In genomic region chr7:35975851-35976454, GRCh38 we compare ENCODE assay signal across 8 cellular contexts.
DNase-seq lines count a peak whose midpoint lies in the region; ATAC-seq and TF ChIP-seq lines count a peak whose summit lies in the region.

No MANE protein-coding gene starts in this region.

- no peaks in the 10 kb centered on the region for H3K79me2 ChIP-seq in parathyroid adenoma

- H3K27ac Mint-ChIP-seq in CD4-positive, CD25-positive, alpha-beta regulatory T cell = no peak overlapping the region

- H3K36me3 ChIP-seq in CD4-positive, CD25-positive, alpha-beta regulatory T cell (ENCODE audit: control insufficient read depth, insufficient read depth, low read length) = no peaks in the 10 kb centered on the region
- no peaks in the 10 kb centered on the region for H3K36me3 ChIP-seq in parathyroid adenoma (ENCODE audit: control insufficient read depth, insufficient read depth, low read length)

- no peaks in the 10 kb centered on the region for H3K4me1 ChIP-seq in CD4-positive, CD25-positive, alpha-beta regulatory T cell (ENCODE audit: control insufficient read depth, insufficient read depth, low read length, poor library complexity, severe bottlenecking)
- H3K4me1 ChIP-seq in parathyroid adenoma = no peaks in the 10 kb centered on the region

- H3K27me3 ChIP-seq in CD4-positive, CD25-positive, alpha-beta regulatory T cell (ENCODE audit: control insufficient read depth, insufficient read depth, low read length) = peaks cover 22% of the 10 kb centered on the region
- no peaks in the 10 kb centered on the region for H3K27me3 ChIP-seq in parathyroid adenoma (ENCODE audit: control insufficient read depth, insufficient read depth, low read length)

- H3K4me3 Mint-ChIP-seq in CD4-positive, CD25-positive, alpha-beta regulatory T cell = no peak overlapping the region

- H3K27ac ChIP-seq in CD4-positive, CD25-positive, alpha-beta regulatory T cell (ENCODE audit: insufficient read depth, low read length, poor library complexity, severe bottlenecking) = no peak overlapping the region
- no peak overlapping the region for H3K27ac ChIP-seq in parathyroid adenoma

- H3K36me3 Mint-ChIP-seq in CD4-positive, CD25-positive, alpha-beta regulatory T cell = peaks cover 4% of the 10 kb centered on the region

- TF ChIP-seq CTCF in parathyroid adenoma (IDR thresholded peaks at IDR 0.05) = peak; percentile 86

- peak; percentile 65 to 69 for ATAC-seq in CD4-positive, CD25-positive, alpha-beta regulatory T cell (ENCODE audit: low read depth in 2 of 2)
- ATAC-seq in GM18858 (IDR thresholded peaks at IDR 0.05; ENCODE audit: unreplicated experiment) (peak; percentile 72), GM21526 (IDR thresholded peaks at IDR 0.05; ENCODE audit: low FRiP score, unreplicated experiment) (no peak)

- H3K27me3 Mint-ChIP-seq in CD4-positive, CD25-positive, alpha-beta regulatory T cell = peaks cover 61% of the 10 kb centered on the region

- no peak overlapping the region for H3K4me2 ChIP-seq in parathyroid adenoma (ENCODE audit: low read length)

- no peak overlapping the region for H3K9ac ChIP-seq in parathyroid adenoma

- H3K4me1 Mint-ChIP-seq in CD4-positive, CD25-positive, alpha-beta regulatory T cell = peaks cover 0 to 8% (median 6%) of the 10 kb centered on the region in 4 donors

- H3K9me3 ChIP-seq in CD4-positive, CD25-positive, alpha-beta regulatory T cell (ENCODE audit: control insufficient read depth in 2 of 2, low read length in 2 of 2) = no peaks in the 10 kb centered on the region
- no peaks in the 10 kb centered on the region for H3K9me3 ChIP-seq in parathyroid adenoma (ENCODE audit: control insufficient read depth, low read length)

- H2AFZ ChIP-seq in parathyroid adenoma = no peak overlapping the region

- H3K4me3 ChIP-seq in CD4-positive, CD25-positive, alpha-beta regulatory T cell (ENCODE audit: low read depth, low read length) = no peak overlapping the region
- H3K4me3 ChIP-seq in parathyroid adenoma (ENCODE audit: low read depth, low read length) = no peak overlapping the region

- no peaks in the 10 kb centered on the region for H3K9me3 Mint-ChIP-seq in CD4-positive, CD25-positive, alpha-beta regulatory T cell

- DNase-seq in CD4-positive, CD25-positive, alpha-beta regulatory T cell = peak; percentile 27 to 82 (median 66)
- DNase-seq in HT-29 (ENCODE audit: low spot score) (peak; percentile 93), NCI-H82 treated with DMSO at 0.1 percent for 48 hours (lab: John Stamatoyannopoulos, UW; ENCODE audit: unreplicated experiment) (peak; percentile 56), globus pallidus (ENCODE audit: low spot score) (peak; percentile 80)
- DNase-seq in activated T-cell treated with anti-CD3 and anti-CD28 coated beads, Interleukin-2, amount 50 U/mL, for 48 hours = peak; percentile 30 to 40

Comparison
In these comparisons a context has a peak if more than half of its experiments do, and no peak if none do; other contexts are left out.
1. DNase-seq: peak in every context shown above with its lines; median percentile 93 in HT-29; 80 in globus pallidus; 66 in CD4-positive, CD25-positive, alpha-beta regulatory T cell; 56 in NCI-H82 treated with DMSO at 0.1 percent for 48 hours; 35 in activated T-cell treated with anti-CD3 and anti-CD28 coated beads, Interleukin-2, amount 50 U/mL, for 48 hours.